ENCODE assay signal across 19 cellular contexts in genomic region chr11:13291794-13292193, GRCh38.
"Had no signal": no experiment of that assay in that cellular context is flagged by ENCODE, and none has a peak within 500 bp of the region (broad histone marks: within the 10 kb centered on the region; RNA-seq: fewer than 3 reads in every experiment).

No MANE protein-coding gene starts in this region.

- H3K9ac ChIP-seq: parathyroid adenoma had no signal

- H3K27me3 ChIP-seq: body of pancreas, neutrophil, tibial artery had no signal

- DNase-seq: activated CD4-positive, alpha-beta T cell treated with anti-CD3 and anti-CD28 coated beads, Interleukin-2, amount 10 ng/mL, durations not matched to agents 24 days and 14 days; activated CD4-positive, CD25-positive, alpha-beta regulatory T cell; activated CD8-positive, alpha-beta memory T cell treated with anti-CD3 and anti-CD28 coated beads, Interleukin-2, amount 50 U/mL, for 4 hours; activated CD8-positive, alpha-beta T cell treated with anti-CD3 and anti-CD28 coated beads, Interleukin-2, amount 10 ng/mL, durations not matched to agents 7 days and 5 days; activated effector memory CD4-positive, alpha-beta T cell treated with anti-CD3 and anti-CD28 coated beads, Interleukin-2, amount 50 U/mL, for 16 hours; activated T-cell treated with anti-CD3 and anti-CD28 coated beads, Interleukin-2, amount 50 U/mL, for 48 hours; amniotic stem cell; body of pancreas; effector memory CD4-positive, alpha-beta T cell; left cardiac atrium; lower lobe of right lung; naive B cell; retina; stimulated activated CD4-positive, alpha-beta T cell treated with anti-CD3 and anti-CD28 coated beads, Interleukin-4, amount 100 ng/mL, for 1 hour; stimulated activated naive B cell treated with anti-CD40 and anti-IgM and Interleukin-4, amounts not matched to agents 10 μg/mL and 1 μg/mL and 100 μg/mL, for 72 hours; tibial artery had no signal

- ATAC-seq: activated CD8-positive, alpha-beta T cell treated with anti-CD3 and anti-CD28 coated beads, Interleukin-2, amount 10 ng/mL, durations not matched to agents 7 days and 5 days; activated naive CD4-positive, alpha-beta T cell treated with anti-CD3 and anti-CD28 coated beads, Interleukin-2, amount 50 U/mL, for 72 hours; body of pancreas; lower lobe of right lung; stimulated activated naive B cell treated with anti-CD40 and anti-IgM and Interleukin-4, amounts not matched to agents 10 μg/mL and 1 μg/mL and 100 μg/mL, for 72 hours had no signal

- H3K36me3 ChIP-seq: lower lobe of right lung, neutrophil, tibial artery had no signal

- H3K9me3 ChIP-seq: body of pancreas, lower lobe of right lung, neutrophil, tibial artery had no signal

- H3K4me3 ChIP-seq: body of pancreas, lower lobe of right lung, tibial artery had no signal

- H2AFZ ChIP-seq: parathyroid adenoma had no signal

- H3K27ac ChIP-seq: body of pancreas, lower lobe of right lung, neutrophil, parathyroid adenoma, tibial artery had no signal
